In genomic region chr10:34699904-34700303, GRCh38 we compare ENCODE assay signal across 1 cellular context.
TF ChIP-seq lines count a peak whose summit lies in the region.

No MANE protein-coding gene starts in this region.

TF ChIP-seq in A549, 52 proteins besides CTCF, POLR2A, EP300 and RAD21 (continued from another document):
- TF ChIP-seq ELK1 (IDR thresholded peaks at IDR 0.05; ENCODE audit: low read depth, low read length) (no peak), ESRRA (IDR thresholded peaks at IDR 0.05; ENCODE audit: borderline replicate concordance, low read length) (no peak), HOXB5 (CRISPR knock-in tag; IDR thresholded peaks at IDR 0.05) (no peak), CHD4 (IDR thresholded peaks at IDR 0.05; ENCODE audit: borderline replicate concordance) (no peak)
